In the genomic region with DNA sequence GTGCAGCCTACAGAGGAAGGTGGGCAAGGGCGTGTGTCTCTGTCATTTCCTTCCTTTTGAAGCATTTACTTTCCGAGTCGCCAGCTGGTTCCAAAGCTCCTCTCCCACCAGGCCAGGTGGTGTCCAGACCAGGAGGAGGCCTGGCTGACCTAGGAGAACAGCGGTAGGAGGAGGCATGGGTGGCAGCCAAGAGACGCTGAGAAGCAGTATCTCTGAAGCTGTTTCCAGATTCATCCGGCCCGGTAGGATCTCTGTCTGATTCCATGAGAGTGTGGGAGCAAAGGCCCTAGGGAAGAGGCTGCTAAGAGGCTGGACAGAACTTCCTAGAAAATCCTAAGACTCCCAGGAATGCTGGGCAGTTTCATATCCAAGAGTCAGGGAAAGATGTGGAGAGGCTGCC, we compare ENCODE assay signal across 22 cellular contexts. TPM values are rescaled to one million over a fixed set of nuclear protein-coding genes. Genes with fewer than 3 reads are reported as not detected.
DNase-seq lines count a peak whose midpoint lies in the region; ATAC-seq and TF ChIP-seq lines count a peak whose summit lies in the region.
"Had no signal": no experiment of that assay in that cellular context is flagged by ENCODE, and none has a peak within 500 bp of the region (broad histone marks: within the 10 kb centered on the region; RNA-seq: fewer than 3 reads in every experiment).

No MANE protein-coding gene starts in this region.

- peaks cover 10% of the 10 kb centered on the region for H3K27me3 Mint-ChIP-seq in H9 (ENCODE audit: low read depth)

- H3K4me3 Mint-ChIP-seq in H9, result no peak overlapping the region
- H3K4me3 Mint-ChIP-seq: activated CD4-positive, alpha-beta T cell treated with anti-CD3 and anti-CD28 coated beads for 36 hours; activated CD8-positive, alpha-beta memory T cell treated with anti-CD3 and anti-CD28 coated beads, Interleukin-2, amount 10 ng/mL, durations not matched to agents 7 days and 5 days; effector memory CD8-positive, alpha-beta T cell had no signal

- intact Hi-C loops in heart left ventricle (cut with DNase I), result loop anchor here in 1 of 10 donors (5.0 kb wide), 1 partner anchor 49 kb away; no protein-coding TSS in a partner anchor
- intact Hi-C loops in cardiac septum (cut with DNase I), result no loop called here
- intact Hi-C loops in testis (cut with DNase I; ENCODE audit: low total_unique reads), result no loop called here

- H3K36me3 ChIP-seq in heart left ventricle (no peaks in the 10 kb centered on the region), testis (ENCODE audit: low read depth, missing control alignments) (no peaks in the 10 kb centered on the region)
- H3K36me3 ChIP-seq: adrenal gland, brain microvascular endothelial cell, colonic mucosa, SJSA1 had no signal

- peaks cover 2 to 3% of the 10 kb centered on the region in 2 experiments; a peak in 2 of 5 replicates for H3K9me3 Mint-ChIP-seq in H9
- H3K9me3 Mint-ChIP-seq: effector memory CD8-positive, alpha-beta T cell had no signal

- H3K4me1 Mint-ChIP-seq in H9, result peaks cover 17 to 27% of the 10 kb centered on the region in 2 experiments

- H2BK12ac ChIP-seq in H9 (ENCODE audit: insufficient read length, low read depth, low read length), result no peak overlapping the region

- H3K56ac ChIP-seq in H9 (ENCODE audit: insufficient read length, low read depth, low read length), result no peak overlapping the region

- H3K27ac ChIP-seq in heart left ventricle, result peak overlapping the region in 11 of 12 donors; percentile 6 to 86 (median 67)
- no peak overlapping the region for H3K27ac ChIP-seq in H9 (ENCODE audit: insufficient read length, low read depth, low read length)
- H3K27ac ChIP-seq in testis, result peak overlapping the region in 1 of 2 donors; percentile 28
- H3K27ac ChIP-seq: adrenal gland, brain microvascular endothelial cell, colonic mucosa, SJSA1 had no signal

- H3K4ac ChIP-seq in H9 (ENCODE audit: low read depth, low read length), result no peak overlapping the region

- H3K4me3 ChIP-seq in heart left ventricle (no peak overlapping the region), testis (no peak overlapping the region)
- H3K4me3 ChIP-seq: adrenal gland, colonic mucosa, SJSA1, skin epidermis had no signal

- H2BK5ac ChIP-seq in H9 (ENCODE audit: insufficient read length, low read length), result no peak overlapping the region

- H2BK15ac ChIP-seq in H9 (ENCODE audit: low read depth, low read length), result no peak overlapping the region

- H3K27me3 ChIP-seq in heart left ventricle (peaks cover 0 to 10% (median 0%) of the 10 kb centered on the region in 9 donors), H9 (ENCODE audit: insufficient read depth, low read length) (no peaks in the 10 kb centered on the region), testis (no peaks in the 10 kb centered on the region)
- H3K27me3 ChIP-seq: adrenal gland had no signal

- H3K27ac Mint-ChIP-seq in H9, result peak overlapping the region in 2 of 3 experiments; percentile 35 to 49; a peak in 3 of 7 replicates
- H3K27ac Mint-ChIP-seq: activated CD4-positive, alpha-beta T cell treated with anti-CD3 and anti-CD28 coated beads for 36 hours; activated CD8-positive, alpha-beta memory T cell treated with anti-CD3 and anti-CD28 coated beads, Interleukin-2, amount 10 ng/mL, durations not matched to agents 7 days and 5 days; effector memory CD8-positive, alpha-beta T cell had no signal

- WGBS in heart left ventricle, 4 donors, result 44 to 69% (median 57%) methylated on average over 7 of the region's 7 CpGs
- no CpG with 5 or more reads among the region's 7 CpGs for WGBS in H9 (ENCODE audit: extremely low coverage, insufficient read length, low lambda C conversion rate)
- WGBS in testis, 2 donors, result 22 to 57% methylated on average over 7 of the region's 7 CpGs

- H3K9me3 ChIP-seq in heart left ventricle, result no peaks in the 10 kb centered on the region
- no peaks in the 10 kb centered on the region for H3K9me3 ChIP-seq in H9 (ENCODE audit: control insufficient read depth, low read depth, low read length)
- no peaks in the 10 kb centered on the region for H3K9me3 ChIP-seq in testis
- H3K9me3 ChIP-seq: adrenal gland, colonic mucosa had no signal

- H3K79me2 ChIP-seq in H9 (ENCODE audit: insufficient read depth, low read length), result no peaks in the 10 kb centered on the region

- H3K9ac ChIP-seq in H9 (ENCODE audit: extremely low read depth, insufficient read length, low read length), result no peak overlapping the region

- TF ChIP-seq CTCF in heart left ventricle (IDR thresholded peaks at IDR 0.05) (no peak), H9 (conservative IDR thresholded peaks at IDR 0.05) (no peak), testis (IDR thresholded peaks at IDR 0.05) (no peak)

- H3K79me1 ChIP-seq in H9 (ENCODE audit: insufficient read depth, low read depth, low read length, poor library complexity, severe bottlenecking), result no peaks in the 10 kb centered on the region

- H3K23me2 ChIP-seq in H9 (ENCODE audit: insufficient read length, low read depth, low read length, poor library complexity, severe bottlenecking), result no peaks in the 10 kb centered on the region

- TF ChIP-seq POLR2A in heart left ventricle (IDR thresholded peaks at IDR 0.05), result no peak
- no peak for TF ChIP-seq POLR2A in testis (IDR thresholded peaks at IDR 0.05)

- no peaks in the 10 kb centered on the region; a peak in 2 of 7 replicates for H3K36me3 Mint-ChIP-seq in H9 (ENCODE audit: insufficient read depth in 1 of 3, low read depth in 3 of 3)
- H3K36me3 Mint-ChIP-seq: activated CD8-positive, alpha-beta memory T cell treated with anti-CD3 and anti-CD28 coated beads, Interleukin-2, amount 10 ng/mL, durations not matched to agents 7 days and 5 days had no signal

- no peak overlapping the region for H4K91ac ChIP-seq in H9 (ENCODE audit: insufficient read length, low read depth, low read length)

- no peak overlapping the region for H2AK5ac ChIP-seq in H9 (ENCODE audit: insufficient read length, low read length)

- no peak overlapping the region for H2BK20ac ChIP-seq in H9 (ENCODE audit: low read depth, low read length, poor library complexity, severe bottlenecking)

- no peak overlapping the region for H2BK120ac ChIP-seq in H9 (ENCODE audit: low read depth, low read length, poor library complexity, severe bottlenecking)

- H3K14ac ChIP-seq in H9 (ENCODE audit: insufficient read depth, low read length), result no peak overlapping the region

- peak in 2 of 4 donors; percentile 50 to 52 for ATAC-seq in heart left ventricle
- no peak for ATAC-seq in GM18517 (IDR thresholded peaks at IDR 0.05; ENCODE audit: unreplicated experiment)
- ATAC-seq in GM18870 (IDR thresholded peaks at IDR 0.05; ENCODE audit: unreplicated experiment), result no peak
- ATAC-seq: activated CD4-positive, alpha-beta T cell treated with anti-CD3 and anti-CD28 coated beads for 36 hours; activated CD8-positive, alpha-beta memory T cell treated with anti-CD3 and anti-CD28 coated beads, Interleukin-2, amount 10 ng/mL, durations not matched to agents 7 days and 5 days; effector memory CD8-positive, alpha-beta T cell had no signal

- no peak overlapping the region for H3K23ac ChIP-seq in H9 (ENCODE audit: insufficient read length, low read depth, low read length)

- H3K4me1 ChIP-seq in heart left ventricle (peaks cover 0 to 43% (median 22%) of the 10 kb centered on the region in 12 donors), H9 (ENCODE audit: insufficient read depth, low read length) (no peaks in the 10 kb centered on the region), testis (peaks cover 30% of the 10 kb centered on the region)
- H3K4me1 ChIP-seq: colonic mucosa, SJSA1 had no signal

- H4K20me1 ChIP-seq in H9 (ENCODE audit: control insufficient read depth, insufficient read depth, insufficient read length), result no peaks in the 10 kb centered on the region

- H2AFZ ChIP-seq in H9 (ENCODE audit: low read length), result no peak overlapping the region

- no peak overlapping the region for H3K18ac ChIP-seq in H9 (ENCODE audit: insufficient read length, low read depth, low read length)

- DNase-seq in heart left ventricle (peak; percentile 57 to 77 (median 57)), cardiac septum (ENCODE audit: low spot score) (no peak), H9 (no peak), islet precursor cell (peak; percentile 76), testis (peak; percentile 66)
- no peak for DNase-seq in activated T-cell treated with anti-CD3 and anti-CD28 coated beads, Interleukin-2, amount 50 U/mL, for 1 hour
- DNase-seq: ACHN; activated CD4-positive, alpha-beta T cell treated with anti-CD3 and anti-CD28 coated beads for 36 hours; activated CD8-positive, alpha-beta memory T cell treated with anti-CD3 and anti-CD28 coated beads, Interleukin-2, amount 10 ng/mL, durations not matched to agents 7 days and 5 days; adrenal gland; brain microvascular endothelial cell; C1 segment of cervical spinal cord; colonic mucosa; effector memory CD8-positive, alpha-beta T cell; IMR-90; NCI-H1092 treated with DMSO at 0.1 percent for 48 hours; NCI-H1930; NCI-H526 had no signal

- no peak overlapping the region for H3K4me2 ChIP-seq in H9 (ENCODE audit: insufficient read depth, insufficient read length, low read length)

- no peak overlapping the region for H4K8ac ChIP-seq in H9 (replicated peaks; ENCODE audit: insufficient read length, low read depth, low read length)

- H4K5ac ChIP-seq in H9 (ENCODE audit: insufficient read length, low read depth, low read length), result no peak overlapping the region

- no peak overlapping the region for H3T11ph ChIP-seq in H9 (ENCODE audit: low read length)

RNA-seq across cellular contexts. Expression of gene MEOX1, which starts 20.3 kb away (rescaled TPM):
- total RNA-seq in heart left ventricle (10 to 100 TPM in 8 of 9 donors, 1 to 10 TPM in 1; 9.7 to 24.0 (median 16.1) TPM), cardiac septum (19.8 TPM), H9 (2021) (not detected in 2 replicates), testis (1 to 10 TPM in 1 of 2 donors, under 1 TPM in 1; 0.12 to 2.8 TPM)
- polyA plus RNA-seq in heart left ventricle (10 to 100 TPM; 11.6 to 17.0 TPM), testis (ENCODE audit: insufficient read depth, low read depth, low replicate concordance) (6.1 TPM)
- total RNA-seq: SJSA1 had no signal

Comparison
In these comparisons a context has a peak if more than half of its experiments do, and no peak if none do; other contexts are left out.
1. DNase-seq: peak in heart left ventricle (5 of 5), islet precursor cell (single experiment) and testis (single experiment); none in cardiac septum (single experiment), H9 (single experiment) and activated T-cell treated with anti-CD3 and anti-CD28 coated beads, Interleukin-2, amount 50 U/mL, for 1 hour (single experiment).